ENCODE assay signal across 14 cellular contexts in genomic region chr2:674319-674985, GRCh38. TPM values are rescaled to one million over a fixed set of nuclear protein-coding genes. Genes with fewer than 3 reads are reported as not detected.
DNase-seq lines count a peak whose midpoint lies in the region; ATAC-seq and TF ChIP-seq lines count a peak whose summit lies in the region.
"Had no signal": no experiment of that assay in that cellular context is flagged by ENCODE, and none has a peak within 500 bp of the region (broad histone marks: within the 10 kb centered on the region; RNA-seq: fewer than 3 reads in every experiment).

No MANE protein-coding gene starts in this region.

- no peak overlapping the region for H3K27ac ChIP-seq in CD4-positive, alpha-beta memory T cell (ENCODE audit: low read depth, low read length)
- no peak overlapping the region for H3K27ac ChIP-seq in coronary artery
- H3K27ac ChIP-seq: gastrocnemius medialis, tibial nerve had no signal

- no peak for ATAC-seq in naive B cell (ENCODE audit: low read depth in 2 of 2)
- ATAC-seq: gastrocnemius medialis had no signal

- H3K4me1 ChIP-seq in CD4-positive, alpha-beta memory T cell (ENCODE audit: insufficient read depth, low read length) = peaks cover 25% of the 10 kb centered on the region

- no peaks in the 10 kb centered on the region for H3K9me3 ChIP-seq in CD4-positive, alpha-beta memory T cell (ENCODE audit: control insufficient read depth in 1 of 2, low read length in 2 of 2)
- H3K9me3 ChIP-seq: gastrocnemius medialis, tibial nerve had no signal

- H3K36me3 Mint-ChIP-seq in CD4-positive, alpha-beta memory T cell = peaks cover 16 to 55% of the 10 kb centered on the region in 2 donors
- H3K36me3 Mint-ChIP-seq in HFFc6 (ENCODE audit: low read depth) = peaks cover 16% of the 10 kb centered on the region
- peaks cover 27% of the 10 kb centered on the region for H3K36me3 Mint-ChIP-seq in activated naive CD8-positive, alpha-beta T cell treated with anti-CD3 and anti-CD28 coated beads for 36 hours
- H3K36me3 Mint-ChIP-seq in naive B cell = peaks cover 4 to 11% of the 10 kb centered on the region in 2 donors

- H3K27me3 ChIP-seq in CD4-positive, alpha-beta memory T cell (ENCODE audit: insufficient read depth, low read length) = no peaks in the 10 kb centered on the region
- H3K27me3 ChIP-seq: gastrocnemius medialis, tibial nerve had no signal

- peak overlapping the region in 4 of 7 donors; percentile 8 to 76 (median 30) for H3K27ac Mint-ChIP-seq in CD4-positive, alpha-beta memory T cell
- peak overlapping the region; percentile 96 for H3K27ac Mint-ChIP-seq in HFFc6
- peak overlapping the region; percentile 3 for H3K27ac Mint-ChIP-seq in activated naive CD8-positive, alpha-beta T cell treated with anti-CD3 and anti-CD28 coated beads for 36 hours
- H3K27ac Mint-ChIP-seq in naive B cell = peak overlapping the region in 4 of 6 donors; percentile 29 to 98 (median 40)
- H3K27ac Mint-ChIP-seq: dendritic cell treated with granulocyte-macrophage colony-stimulating factor and Interleukin-4, amounts not matched to agents 40 ng/mL and 50 ng/mL, for 4 days had no signal

- peaks cover 21% of the 10 kb centered on the region for H3K36me3 ChIP-seq in CD4-positive, alpha-beta memory T cell (ENCODE audit: insufficient read depth, low read length)

- POLR2A ChIA-PET in CD4-positive, alpha-beta memory T cell (lab: Charles Lee; ENCODE audit: partially characterized antibody) = no interaction called here

- peaks cover 0 to 4% (median 0%) of the 10 kb centered on the region in 8 donors for H3K9me3 Mint-ChIP-seq in CD4-positive, alpha-beta memory T cell
- H3K9me3 Mint-ChIP-seq in HFFc6 (no peaks in the 10 kb centered on the region; the same call in 1 of the 2 replicates), naive B cell (peaks cover 0 to 2% (median 0%) of the 10 kb centered on the region in 7 donors)
- no peaks in the 10 kb centered on the region for H3K9me3 Mint-ChIP-seq in activated naive CD8-positive, alpha-beta T cell treated with anti-CD3 and anti-CD28 coated beads for 36 hours
- H3K9me3 Mint-ChIP-seq: dendritic cell treated with granulocyte-macrophage colony-stimulating factor and Interleukin-4, amounts not matched to agents 40 ng/mL and 50 ng/mL, for 4 days had no signal

- no peak for TF ChIP-seq CTCF in HFFc6 (IDR thresholded peaks at IDR 0.05)
- TF ChIP-seq CTCF in coronary artery (IDR thresholded peaks at IDR 0.05) = no peak

- CTCF ChIA-PET in CD4-positive, alpha-beta memory T cell (lab: Charles Lee; ENCODE audit: partially characterized antibody) = interaction anchor here (1.3 kb wide), 1 partner anchor 872 kb away, joined by 3 read pairs; no protein-coding TSS in a partner anchor

- H3K4me3 ChIP-seq in CD4-positive, alpha-beta memory T cell (ENCODE audit: low read length in 2 of 2) = no peak overlapping the region
- no peak overlapping the region for H3K4me3 ChIP-seq in coronary artery
- H3K4me3 ChIP-seq: gastrocnemius medialis, smooth muscle cell, tibial nerve had no signal

- no peak for DNase-seq in CD4-positive, alpha-beta memory T cell
- no peak for DNase-seq in HFFc6
- DNase-seq in activated naive CD8-positive, alpha-beta T cell treated with anti-CD3 and anti-CD28 coated beads for 36 hours = no peak
- no peak for DNase-seq in naive B cell
- DNase-seq in hepatic stellate cell (ENCODE audit: low spot score) = no peak
- DNase-seq in NCI-H1048 (lab: John Stamatoyannopoulos, UW) = no peak
- DNase-seq in coronary artery (ENCODE audit: low spot score) = no peak
- DNase-seq: gastrocnemius medialis, NCI-H1092, NCI-H446 treated with DMSO at 0.1 percent for 48 hours, SHP77 treated with DMSO at 0.1 percent for 48 hours had no signal

- peaks cover 30 to 45% (median 35%) of the 10 kb centered on the region in 4 donors for H3K4me1 Mint-ChIP-seq in CD4-positive, alpha-beta memory T cell
- peaks cover 61% of the 10 kb centered on the region for H3K4me1 Mint-ChIP-seq in HFFc6 (ENCODE audit: low read depth)
- peaks cover 32% of the 10 kb centered on the region for H3K4me1 Mint-ChIP-seq in activated naive CD8-positive, alpha-beta T cell treated with anti-CD3 and anti-CD28 coated beads for 36 hours
- H3K4me1 Mint-ChIP-seq in naive B cell = peaks cover 48 to 62% (median 50%) of the 10 kb centered on the region in 3 donors

- no peaks in the 10 kb centered on the region for H3K27me3 Mint-ChIP-seq in CD4-positive, alpha-beta memory T cell
- H3K27me3 Mint-ChIP-seq in HFFc6 (ENCODE audit: insufficient read depth) = peaks cover 6% of the 10 kb centered on the region
- no peaks in the 10 kb centered on the region for H3K27me3 Mint-ChIP-seq in activated naive CD8-positive, alpha-beta T cell treated with anti-CD3 and anti-CD28 coated beads for 36 hours
- no peaks in the 10 kb centered on the region for H3K27me3 Mint-ChIP-seq in naive B cell
- H3K27me3 Mint-ChIP-seq: dendritic cell treated with granulocyte-macrophage colony-stimulating factor and Interleukin-4, amounts not matched to agents 40 ng/mL and 50 ng/mL, for 4 days had no signal

- intact Hi-C loops in CD4-positive, alpha-beta memory T cell (cut with micrococcal nuclease) = no loop called here

- no peak overlapping the region for H3K4me3 Mint-ChIP-seq in CD4-positive, alpha-beta memory T cell
- H3K4me3 Mint-ChIP-seq in HFFc6 (peak overlapping the region; percentile 92), naive B cell (peak overlapping the region in 3 of 8 donors; percentile 4 to 52 (median 45))
- H3K4me3 Mint-ChIP-seq in activated naive CD8-positive, alpha-beta T cell treated with anti-CD3 and anti-CD28 coated beads for 36 hours = peak overlapping the region; percentile 92
- H3K4me3 Mint-ChIP-seq: dendritic cell treated with granulocyte-macrophage colony-stimulating factor and Interleukin-4, amounts not matched to agents 40 ng/mL and 50 ng/mL, for 4 days had no signal

RNA-seq across cellular contexts. Expression of gene TMEM18, which starts 2.8 kb away (rescaled TPM):
- 10 to 100 TPM; 26.2 to 28.1 TPM for total RNA-seq in CD4-positive, alpha-beta memory T cell
- polyA plus RNA-seq in CD4-positive, alpha-beta memory T cell = 10 to 100 TPM; 20.0 to 23.5 TPM
- total RNA-seq in HFFc6 (2021; fragmentation: NEBNext Ultra II Directional; extraction: Animal tissue kit (Norgen Biotek cat#: 25700)) = 10 to 100 TPM; 24.6 to 28.5 (median 26.5) TPM
- total RNA-seq in activated naive CD8-positive, alpha-beta T cell treated with anti-CD3 and anti-CD28 coated beads for 36 hours = 10 to 100 TPM; 32.6 to 34.5 TPM
- 10 to 100 TPM; 22.2 to 40.5 (median 25.3) TPM for polyA plus RNA-seq in naive B cell (ENCODE audit: low read depth in 6 of 6)

Comparison
In these comparisons a context has a peak if more than half of its experiments do, and no peak if none do; other contexts are left out.
1. H3K27ac Mint-ChIP-seq: peak in every context shown above with its lines; median percentile 96 in HFFc6; 40 in naive B cell; 30 in CD4-positive, alpha-beta memory T cell; 3 in activated naive CD8-positive, alpha-beta T cell treated with anti-CD3 and anti-CD28 coated beads for 36 hours.
2. H3K4me3 Mint-ChIP-seq: peak in HFFc6 (single experiment) and activated naive CD8-positive, alpha-beta T cell treated with anti-CD3 and anti-CD28 coated beads for 36 hours (single experiment); none in CD4-positive, alpha-beta memory T cell (0 of 8).